In genomic region chr20:64258071-64258823, GRCh38 we compare ENCODE assay signal across 20 cellular contexts. TPM values are rescaled to one million over a fixed set of nuclear protein-coding genes. Genes with fewer than 3 reads are reported as not detected.
DNase-seq lines count a peak whose midpoint lies in the region; ATAC-seq and TF ChIP-seq lines count a peak whose summit lies in the region.
"Had no signal": no experiment of that assay in that cellular context is flagged by ENCODE, and none has a peak within 500 bp of the region (broad histone marks: within the 10 kb centered on the region; RNA-seq: fewer than 3 reads in every experiment).

No MANE protein-coding gene starts in this region.

- no peaks in the 10 kb centered on the region for H3K9me3 ChIP-seq in CD4-positive, alpha-beta T cell (ENCODE audit: control insufficient read depth, low read length)
- no peaks in the 10 kb centered on the region for H3K9me3 ChIP-seq in DND-41 (ENCODE audit: insufficient read depth, low read length, severe bottlenecking)
- no peaks in the 10 kb centered on the region for H3K9me3 ChIP-seq in Peyer's patch
- no peaks in the 10 kb centered on the region for H3K9me3 ChIP-seq in uterus
- H3K9me3 ChIP-seq: gastroesophageal sphincter had no signal

- H3K9me3 Mint-ChIP-seq in CD4-positive, alpha-beta T cell: no peaks in the 10 kb centered on the region
- H3K9me3 Mint-ChIP-seq in activated T-helper 17 cell treated with anti-CD3 and anti-CD28 coated beads, Interleukin-2, amount 50 U/mL, for 72 hours: no peaks in the 10 kb centered on the region
- no peaks in the 10 kb centered on the region for H3K9me3 Mint-ChIP-seq in nephron

- POLR2A ChIA-PET in CD4-positive, alpha-beta T cell (lab: Charles Lee): no interaction called here

- TF ChIP-seq POLR2A in Peyer's patch (IDR thresholded peaks at IDR 0.05) (no peak), uterus (IDR thresholded peaks at IDR 0.05) (no peak)

- peaks cover 40% of the 10 kb centered on the region for H3K36me3 Mint-ChIP-seq in CD4-positive, alpha-beta T cell (ENCODE audit: low read depth)
- peaks cover 38% of the 10 kb centered on the region for H3K36me3 Mint-ChIP-seq in activated T-helper 17 cell treated with anti-CD3 and anti-CD28 coated beads, Interleukin-2, amount 50 U/mL, for 72 hours (ENCODE audit: low read depth)
- peaks cover 10% of the 10 kb centered on the region for H3K36me3 Mint-ChIP-seq in nephron (ENCODE audit: low read depth)

- peak overlapping the region; percentile 72 for H3K4me2 ChIP-seq in DND-41 (ENCODE audit: insufficient read depth, low read length)

- H3K4me1 ChIP-seq in DND-41 (ENCODE audit: insufficient read depth, low read length) (peaks cover 40% of the 10 kb centered on the region), Peyer's patch (peaks cover 0 to 28% (median 5%) of the 10 kb centered on the region in 4 donors), uterus (peaks cover 8 to 12% of the 10 kb centered on the region in 2 donors)

- H2AFZ ChIP-seq in DND-41 (ENCODE audit: low read depth, low read length): no peak overlapping the region
- H2AFZ ChIP-seq: PC-9 had no signal

- peak overlapping the region; percentile 94 for H3K27ac Mint-ChIP-seq in CD4-positive, alpha-beta T cell
- peak overlapping the region; percentile 5 for H3K27ac Mint-ChIP-seq in activated T-helper 17 cell treated with anti-CD3 and anti-CD28 coated beads, Interleukin-2, amount 50 U/mL, for 72 hours
- peak overlapping the region; percentile 84 to 93 (median 92) for H3K27ac Mint-ChIP-seq in nephron

- peak overlapping the region; percentile 96 for H3K9ac ChIP-seq in DND-41 (ENCODE audit: low read depth, low read length)

- CTCF ChIA-PET in CD4-positive, alpha-beta T cell (lab: Charles Lee): interaction anchor here (6.2 kb wide), 1 partner anchor 28 kb away, joined by 31 read pairs; no protein-coding TSS in a partner anchor

- H4K20me1 ChIP-seq in DND-41 (ENCODE audit: insufficient read depth, low read length): peaks cover 23% of the 10 kb centered on the region

- H3K27me3 ChIP-seq in CD4-positive, alpha-beta T cell (ENCODE audit: control insufficient read depth, insufficient read depth, low read length): no peaks in the 10 kb centered on the region
- no peaks in the 10 kb centered on the region for H3K27me3 ChIP-seq in DND-41 (ENCODE audit: insufficient read depth, low read length, poor library complexity)
- H3K27me3 ChIP-seq in Peyer's patch: no peaks in the 10 kb centered on the region
- no peaks in the 10 kb centered on the region for H3K27me3 ChIP-seq in uterus
- H3K27me3 ChIP-seq: gastroesophageal sphincter had no signal

- intact Hi-C loops in CD4-positive, alpha-beta T cell (cut with DNase I, micrococcal nuclease): loop anchor here in 1 of 2 experiments (5.0 kb wide), 1 partner anchor 601 kb away; the partner anchor contains the start of gene RTEL1
- intact Hi-C loops in uterus (cut with DNase I; ENCODE audit: low total_unique reads): no loop called here

- H3K79me2 ChIP-seq in DND-41 (ENCODE audit: insufficient read depth, low read length): peaks cover 74% of the 10 kb centered on the region

- H3K4me3 ChIP-seq in DND-41 (ENCODE audit: low read depth in 1 of 2, low read length in 2 of 2) (peak overlapping the region in 1 of 2 experiments; percentile 75; a peak in 1 of 4 replicates), Peyer's patch (no peak overlapping the region), uterus (no peak overlapping the region)
- H3K4me3 ChIP-seq: gastroesophageal sphincter, GM12878, PC-9 had no signal

- no peak for TF ChIP-seq CTCF in CD4-positive, alpha-beta T cell (IDR thresholded peaks at IDR 0.05)
- TF ChIP-seq CTCF in DND-41 (IDR thresholded peaks at IDR 0.05; ENCODE audit: borderline replicate concordance, extremely low read depth, low read length, poor library complexity, severe bottlenecking): no peak
- no peak for TF ChIP-seq CTCF in nephron (IDR thresholded peaks at IDR 0.05; ENCODE audit: unreplicated experiment in 3 of 3)
- TF ChIP-seq CTCF in Peyer's patch (IDR thresholded peaks at IDR 0.05): no peak
- TF ChIP-seq CTCF in uterus (IDR thresholded peaks at IDR 0.05): no peak

- H3K36me3 ChIP-seq in DND-41 (ENCODE audit: insufficient read depth, low read length) (peaks cover 26% of the 10 kb centered on the region), Peyer's patch (no peaks in the 10 kb centered on the region), uterus (no peaks in the 10 kb centered on the region)

- DNase-seq in CD4-positive, alpha-beta T cell: no peak
- no peak for DNase-seq in DND-41
- DNase-seq in Peyer's patch: no peak
- DNase-seq in stimulated activated CD4-positive, alpha-beta T cell treated with anti-CD3 and anti-CD28 coated beads, Interleukin-4, amount 100 ng/mL, for 1 hour: no peak
- no peak for DNase-seq in uterus
- DNase-seq: activated CD4-positive, alpha-beta T cell treated with anti-CD3 and anti-CD28 coated beads for 1 hour; AML-193; erythroblast; MV-4-11; NCI-H524 treated with DMSO at 0.1 percent for 48 hours; PC-9; small intestine; stimulated activated CD4-positive, alpha-beta T cell treated with anti-CD3 and anti-CD28 coated beads, Interleukin-4, amount 100 ng/mL, for 4 hours; T1000 had no signal

- H3K4me1 Mint-ChIP-seq in CD4-positive, alpha-beta T cell (ENCODE audit: low read depth): peaks cover 80% of the 10 kb centered on the region
- peaks cover 42% of the 10 kb centered on the region for H3K4me1 Mint-ChIP-seq in activated T-helper 17 cell treated with anti-CD3 and anti-CD28 coated beads, Interleukin-2, amount 50 U/mL, for 72 hours
- H3K4me1 Mint-ChIP-seq in nephron: peaks cover 65% of the 10 kb centered on the region

- peaks cover 2% of the 10 kb centered on the region for H3K27me3 Mint-ChIP-seq in CD4-positive, alpha-beta T cell
- no peaks in the 10 kb centered on the region for H3K27me3 Mint-ChIP-seq in activated T-helper 17 cell treated with anti-CD3 and anti-CD28 coated beads, Interleukin-2, amount 50 U/mL, for 72 hours
- H3K27me3 Mint-ChIP-seq in nephron (ENCODE audit: low read depth): peaks cover under 1% of the 10 kb centered on the region

- no peak overlapping the region for H3K27ac ChIP-seq in CD4-positive, alpha-beta T cell (ENCODE audit: low read depth, low read length)
- H3K27ac ChIP-seq in DND-41 (ENCODE audit: low read length) (no peak overlapping the region), Peyer's patch (no peak overlapping the region), uterus (peak overlapping the region in 1 of 2 donors; percentile 27)
- H3K27ac ChIP-seq: gastroesophageal sphincter, PC-9 had no signal

- H3K4me3 Mint-ChIP-seq in CD4-positive, alpha-beta T cell: peak overlapping the region; percentile 94
- peak overlapping the region; percentile 93 for H3K4me3 Mint-ChIP-seq in activated T-helper 17 cell treated with anti-CD3 and anti-CD28 coated beads, Interleukin-2, amount 50 U/mL, for 72 hours
- peak overlapping the region; percentile 72 to 76 (median 75) for H3K4me3 Mint-ChIP-seq in nephron

- no peak for ATAC-seq in CD4-positive, alpha-beta T cell (ENCODE audit: poor library complexity)
- no peak for ATAC-seq in DND-41 (ENCODE audit: insufficient read depth, low read depth)
- no peak for ATAC-seq in activated T-helper 17 cell treated with anti-CD3 and anti-CD28 coated beads, Interleukin-2, amount 50 U/mL, for 72 hours (replicated peaks)
- no peak for ATAC-seq in HG02852 (IDR thresholded peaks at IDR 0.05; ENCODE audit: unreplicated experiment)
- ATAC-seq: gastroesophageal sphincter, GM12878, HCT116 had no signal

RNA-seq across cellular contexts. Expression of gene PCMTD2, which starts 2.7 kb away (rescaled TPM):
- total RNA-seq in CD4-positive, alpha-beta T cell: 10 to 100 TPM; 68.5 to 76.5 TPM
- 10 to 100 TPM; 29.6 to 37.9 TPM for total RNA-seq in activated T-helper 17 cell treated with anti-CD3 and anti-CD28 coated beads, Interleukin-2, amount 50 U/mL, for 72 hours
- total RNA-seq in Peyer's patch (10 to 100 TPM; 34.5 to 90.8 (median 46.9) TPM), uterus (100 to 1,000 TPM in 1 of 4 donors, 10 to 100 TPM in 3; 50.5 to 162 (median 66.1) TPM)

Comparison
In these comparisons a context has a peak if more than half of its experiments do, and no peak if none do; other contexts are left out.
1. H3K27ac Mint-ChIP-seq: peak in every context shown above with its lines; median percentile 94 in CD4-positive, alpha-beta T cell; 92 in nephron; 5 in activated T-helper 17 cell treated with anti-CD3 and anti-CD28 coated beads, Interleukin-2, amount 50 U/mL, for 72 hours.